10 cellular contexts compared by ENCODE assay signal in the genomic region with DNA sequence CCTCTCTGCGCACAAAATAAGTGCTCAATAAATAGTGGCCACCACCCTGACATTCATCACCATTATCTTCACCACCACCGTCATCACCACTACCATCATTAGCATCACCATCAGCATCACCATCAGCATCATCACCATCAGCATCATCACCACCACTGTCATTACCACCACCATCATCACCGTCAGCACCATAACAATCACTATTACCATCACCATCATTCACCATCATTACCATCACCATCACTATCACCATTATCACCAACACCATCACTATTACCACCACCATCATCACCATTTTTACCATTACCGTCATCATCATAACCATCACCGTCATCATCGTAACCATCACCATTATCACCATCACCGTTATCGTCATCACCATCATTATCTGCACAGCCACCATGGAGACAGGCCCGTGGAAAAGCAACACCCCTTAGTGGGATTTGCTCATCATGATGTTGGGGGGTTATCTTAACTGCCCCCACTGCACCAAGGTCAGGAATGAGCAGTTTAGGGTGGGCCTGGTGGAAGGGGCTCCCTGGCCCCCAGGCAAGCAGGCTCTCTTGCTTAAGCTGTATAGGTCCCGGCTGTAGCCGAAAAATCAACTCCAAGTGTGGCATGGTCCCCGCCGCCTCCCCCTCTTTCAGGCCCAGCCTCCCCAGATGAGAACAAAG.
A peak's percentile ranks its signal among the peaks of the same experiment; 100 is the strongest.
DNase-seq lines count a peak whose midpoint lies in the region; ATAC-seq and TF ChIP-seq lines count a peak whose summit lies in the region.
"Had no signal": no experiment of that assay in that cellular context is flagged by ENCODE, and none has a peak within 500 bp of the region (broad histone marks: within the 10 kb centered on the region; RNA-seq: fewer than 3 reads in every experiment).

No MANE protein-coding gene starts in this region.

- TF ChIP-seq CTCF in HEK293 (tag by site-specific recombination; IDR thresholded peaks at IDR 0.05) (no peak), RWPE1 (conservative IDR thresholded peaks at IDR 0.05; ENCODE audit: low read depth) (no peak)

- CTCF ChIA-PET in HEK293 (lab: Yijun Ruan, JAX) (no interaction called here), RWPE1 (lab: Yijun Ruan, JAX) (interaction anchor here (0.7 kb wide), 3 partner anchors 10 to 234 kb away, joined by 3 to 4 read pairs (median 4); no protein-coding TSS in a partner anchor)

- no peaks in the 10 kb centered on the region for H3K36me3 ChIP-seq in HEK293 (ENCODE audit: control insufficient read depth in 2 of 2, insufficient read depth in 1 of 2, low read length in 2 of 2)
- H3K36me3 ChIP-seq in effector memory CD4-positive, alpha-beta T cell (ENCODE audit: control insufficient read depth, insufficient read depth, low read length) = peaks cover 38% of the 10 kb centered on the region

- H3K27me3 ChIP-seq in effector memory CD4-positive, alpha-beta T cell (replicated peaks; ENCODE audit: control insufficient read depth, insufficient read depth, low read length, poor library complexity, severe bottlenecking) = no peaks in the 10 kb centered on the region

- no peak overlapping the region for H3K4me3 ChIP-seq in HEK293 (ENCODE audit: low read depth, low read length)
- no peak overlapping the region for H3K4me3 ChIP-seq in effector memory CD4-positive, alpha-beta T cell (ENCODE audit: insufficient read depth, low read depth, low read length, poor library complexity, severe bottlenecking)

- H3K9me3 Mint-ChIP-seq in stimulated activated naive CD8-positive, alpha-beta T cell treated with anti-CD3 and anti-CD28 coated beads, Interleukin-15, amount 100 ng/mL, for 72 hours = peaks cover 0 to 5% of the 10 kb centered on the region in 2 donors

- H3K27ac Mint-ChIP-seq in stimulated activated naive CD8-positive, alpha-beta T cell treated with anti-CD3 and anti-CD28 coated beads, Interleukin-15, amount 100 ng/mL, for 72 hours = peak overlapping the region; percentile 1 to 16

- no peak for DNase-seq in RWPE1 (ENCODE audit: low spot score)
- DNase-seq in effector memory CD4-positive, alpha-beta T cell = no peak
- no peak for DNase-seq in stimulated activated naive CD8-positive, alpha-beta T cell treated with anti-CD3 and anti-CD28 coated beads, Interleukin-15, amount 100 ng/mL, for 72 hours
- no peak for DNase-seq in NCI-H1417 (lab: John Stamatoyannopoulos, UW)
- DNase-seq: NCI-H2227 treated with DMSO at 0.1 percent for 48 hours; stimulated activated CD4-positive, alpha-beta T cell treated with anti-CD3 and anti-CD28 coated beads, Interleukin-1b, Interleukin-23, amount 100 ng/mL, for 48 hours had no signal

- ATAC-seq in stimulated activated naive CD8-positive, alpha-beta T cell treated with anti-CD3 and anti-CD28 coated beads, Interleukin-15, amount 100 ng/mL, for 72 hours = no peak
- ATAC-seq in GM19023 (IDR thresholded peaks at IDR 0.05; ENCODE audit: unreplicated experiment) (no peak), GM19328 (IDR thresholded peaks at IDR 0.05; ENCODE audit: unreplicated experiment) (no peak)

- H3K9me3 ChIP-seq in HEK293 (ENCODE audit: control insufficient read depth, insufficient read depth, low read depth, low read length) = no peaks in the 10 kb centered on the region
- H3K9me3 ChIP-seq in effector memory CD4-positive, alpha-beta T cell (ENCODE audit: control insufficient read depth, low read length) = no peaks in the 10 kb centered on the region

- POLR2A ChIA-PET in HEK293 (lab: Yijun Ruan, JAX) = interaction anchor here (0.6 to 1.5 kb wide), 2 partner anchors 21 to 374 kb away, joined by 3 to 4 read pairs; no protein-coding TSS in a partner anchor
- POLR2A ChIA-PET in RWPE1 (lab: Yijun Ruan, JAX; ENCODE audit: low non-redundant PET) = no interaction called here

- H3K4me3 Mint-ChIP-seq in stimulated activated naive CD8-positive, alpha-beta T cell treated with anti-CD3 and anti-CD28 coated beads, Interleukin-15, amount 100 ng/mL, for 72 hours = peak overlapping the region; percentile 1 to 11
- H3K4me3 Mint-ChIP-seq: neural crest cell had no signal

- peaks cover 91% of the 10 kb centered on the region for H3K4me1 Mint-ChIP-seq in stimulated activated naive CD8-positive, alpha-beta T cell treated with anti-CD3 and anti-CD28 coated beads, Interleukin-15, amount 100 ng/mL, for 72 hours

- H3K27ac ChIP-seq in HEK293 (ENCODE audit: extremely low read depth, low read depth, low read length) (no peak overlapping the region), RWPE1 (peak overlapping the region; percentile 11; the same call in 1 of the 2 replicates)
- peak overlapping the region; percentile 75 for H3K27ac ChIP-seq in effector memory CD4-positive, alpha-beta T cell (ENCODE audit: insufficient read depth, low read length, poor library complexity, severe bottlenecking)

- H3K27me3 Mint-ChIP-seq in stimulated activated naive CD8-positive, alpha-beta T cell treated with anti-CD3 and anti-CD28 coated beads, Interleukin-15, amount 100 ng/mL, for 72 hours = no peaks in the 10 kb centered on the region

- no peaks in the 10 kb centered on the region for H3K4me1 ChIP-seq in HEK293 (ENCODE audit: control insufficient read depth, insufficient read depth, low read length)
- H3K4me1 ChIP-seq in effector memory CD4-positive, alpha-beta T cell (ENCODE audit: control insufficient read depth, insufficient read depth, low read length, poor library complexity, severe bottlenecking) = peaks cover 97% of the 10 kb centered on the region

TF ChIP-seq in HEK293, 187 proteins besides CTCF, POLR2A, EP300 and RAD21:
- TF ChIP-seq ZNF513 (tag by site-specific recombination; IDR thresholded peaks at IDR 0.05) = peak; percentile 76
- no peak for TF ChIP-seq ZNF610 (tag by site-specific recombination; IDR thresholded peaks at IDR 0.05; ENCODE audit: borderline replicate concordance)
- TF ChIP-seq ZNF664 (tag by site-specific recombination; IDR thresholded peaks at IDR 0.05) = 0 out of 2 replicates have a peak, but pooled peaks have one; percentile 72
TF ChIP-seq in HEK293: peak in this region for 2.
